In genomic region chr6:144935181-144935580, GRCh38 we compare ENCODE assay signal across 32 cellular contexts.
"Had no signal": no experiment of that assay in that cellular context is flagged by ENCODE, and none has a peak within 500 bp of the region (broad histone marks: within the 10 kb centered on the region; RNA-seq: fewer than 3 reads in every experiment).

No MANE protein-coding gene starts in this region.

- H3K27ac Mint-ChIP-seq: activated B cell treated with CpG ODN at 0.5 μM for 24 hours; activated CD4-positive, alpha-beta memory T cell treated with anti-CD3 and anti-CD28 coated beads for 36 hours; activated CD4-positive, alpha-beta T cell treated with anti-CD3 and anti-CD28 coated beads, Interleukin-2, amount 10 ng/mL, durations not matched to agents 24 days and 14 days; activated CD8-positive, alpha-beta memory T cell treated with anti-CD3 and anti-CD28 coated beads, Interleukin-2, amount 10 ng/mL, durations not matched to agents 7 days and 5 days; activated CD8-positive, alpha-beta T cell treated with anti-CD3 and anti-CD28 coated beads, Interleukin-2, amount 10 ng/mL, durations not matched to agents 7 days and 5 days; activated naive CD4-positive, alpha-beta T cell treated with anti-CD3 and anti-CD28 coated beads for 36 hours; activated naive CD4-positive, alpha-beta T cell treated with anti-CD3 and anti-CD28 coated beads, Interleukin-2, amount 50 U/mL, for 24 hours; activated naive CD8-positive, alpha-beta T cell treated with anti-CD3 and anti-CD28 coated beads for 36 hours; activated naive CD8-positive, alpha-beta T cell treated with anti-CD3 and anti-CD28 coated beads, Interleukin-2, amount 50 U/mL, for 24 hours; activated T-helper 1 cell treated with anti-CD3 and anti-CD28 coated beads, Interleukin-12 subunit alpha, Interleukin-12 subunit beta, Interleukin-2, Interleukin-4 antibody, amounts not matched to agents 30 ng/mL and 10 ng/mL and 1 ng/mL, durations not matched to agents 14 hours and 24 hours and 36 hours; activated T-helper 2 cell treated with anti-CD3 and anti-CD28 coated beads, Interferon-gamma antibody, Interleukin-2, Interleukin-4, amounts not matched to agents 10 μg/mL and 5 μg/mL and 100 μg/mL, durations not matched to agents 14 hours and 24 hours and 36 hours; T-cell; T-helper 1 cell treated with Interleukin-12 subunit alpha and Interleukin-12 subunit beta and Interleukin-4 antibody, amounts not matched to agents 30 μg/mL and 1 μg/mL, for 36 hours had no signal

- H3K9me3 ChIP-seq: adrenal gland, body of pancreas, esophagus squamous epithelium had no signal

- H3K27me3 Mint-ChIP-seq: activated CD4-positive, alpha-beta memory T cell treated with anti-CD3 and anti-CD28 coated beads for 36 hours; activated naive CD8-positive, alpha-beta T cell treated with anti-CD3 and anti-CD28 coated beads for 36 hours had no signal

- ATAC-seq: activated CD4-positive, CD25-positive, alpha-beta regulatory T cell treated with anti-CD3 and anti-CD28 coated beads, Interleukin-2, amount 50 U/mL, for 24 hours; activated CD8-positive, alpha-beta memory T cell treated with anti-CD3 and anti-CD28 coated beads, Interleukin-2, amount 10 ng/mL, durations not matched to agents 7 days and 5 days; activated CD8-positive, alpha-beta T cell treated with anti-CD3 and anti-CD28 coated beads, Interleukin-2, amount 10 ng/mL, durations not matched to agents 7 days and 5 days; activated naive CD8-positive, alpha-beta T cell treated with anti-CD3 and anti-CD28 coated beads, Interleukin-2, amount 50 U/mL, for 24 hours; body of pancreas; T-cell had no signal

- H3K9me3 Mint-ChIP-seq: activated CD4-positive, alpha-beta T cell treated with anti-CD3 and anti-CD28 coated beads, Interleukin-2, amount 10 ng/mL, durations not matched to agents 24 days and 14 days had no signal

- FAIRE-seq: colon had no signal

- H3K27me3 ChIP-seq: adrenal gland, body of pancreas, esophagus squamous epithelium had no signal

- H3K4me1 ChIP-seq: adrenal gland, body of pancreas had no signal

- H3K36me3 Mint-ChIP-seq: activated CD4-positive, alpha-beta memory T cell treated with anti-CD3 and anti-CD28 coated beads for 36 hours; activated naive CD8-positive, alpha-beta T cell treated with anti-CD3 and anti-CD28 coated beads for 36 hours had no signal

- DNase-seq: activated B cell treated with CpG ODN at 0.5 μM for 24 hours; activated CD4-positive, alpha-beta memory T cell treated with anti-CD3 and anti-CD28 coated beads for 36 hours; activated CD4-positive, alpha-beta T cell treated with anti-CD3 and anti-CD28 coated beads, Interleukin-2, amount 10 ng/mL, durations not matched to agents 24 days and 14 days; activated CD8-positive, alpha-beta memory T cell treated with anti-CD3 and anti-CD28 coated beads, Interleukin-2, amount 10 ng/mL, durations not matched to agents 7 days and 5 days; activated CD8-positive, alpha-beta memory T cell treated with anti-CD3 and anti-CD28 coated beads, Interleukin-2, amount 50 U/mL, for 4 hours; activated CD8-positive, alpha-beta T cell treated with anti-CD3 and anti-CD28 coated beads, Interleukin-2, amount 10 ng/mL, durations not matched to agents 7 days and 5 days; activated effector memory CD4-positive, alpha-beta T cell treated with anti-CD3 and anti-CD28 coated beads, Interleukin-2, amount 50 U/mL, for 16 hours; activated naive CD4-positive, alpha-beta T cell treated with anti-CD3 and anti-CD28 coated beads for 36 hours; activated naive CD8-positive, alpha-beta T cell treated with anti-CD3 and anti-CD28 coated beads for 36 hours; activated naive CD8-positive, alpha-beta T cell treated with anti-CD3 and anti-CD28 coated beads, Interleukin-2, amount 50 U/mL, for 24 hours; activated T-cell treated with anti-CD3 and anti-CD28 coated beads, Interleukin-2, amount 50 U/mL, for 1 hour; activated T-cell treated with anti-CD3 and anti-CD28 coated beads, Interleukin-2, amount 50 U/mL, for 48 hours; adrenal gland; amygdala; aorta; body of pancreas; caudate nucleus; cortex of kidney; effector CD8-positive, alpha-beta T cell; esophagus squamous epithelium; foreskin melanocyte; head of caudate nucleus; T-cell; T1000; WERI-Rb-1 had no signal

- H3K36me3 ChIP-seq: adrenal gland, esophagus squamous epithelium, WERI-Rb-1 had no signal

- H3K4me3 ChIP-seq: adrenal gland, body of pancreas, esophagus squamous epithelium had no signal

- H3K4me1 Mint-ChIP-seq: activated B cell treated with CpG ODN at 0.5 μM for 24 hours; activated naive CD4-positive, alpha-beta T cell treated with anti-CD3 and anti-CD28 coated beads, Interleukin-2, amount 50 U/mL, for 24 hours; activated naive CD8-positive, alpha-beta T cell treated with anti-CD3 and anti-CD28 coated beads, Interleukin-2, amount 50 U/mL, for 24 hours; T-cell had no signal

- H3K27ac ChIP-seq: adrenal gland, body of pancreas, epithelial cell of prostate, esophagus squamous epithelium, WERI-Rb-1 had no signal

- H3K4me3 Mint-ChIP-seq: activated B cell treated with CpG ODN at 0.5 μM for 24 hours; activated CD4-positive, alpha-beta memory T cell treated with anti-CD3 and anti-CD28 coated beads for 36 hours; activated CD4-positive, alpha-beta T cell treated with anti-CD3 and anti-CD28 coated beads, Interleukin-2, amount 10 ng/mL, durations not matched to agents 24 days and 14 days; activated CD8-positive, alpha-beta memory T cell treated with anti-CD3 and anti-CD28 coated beads, Interleukin-2, amount 10 ng/mL, durations not matched to agents 7 days and 5 days; activated CD8-positive, alpha-beta T cell treated with anti-CD3 and anti-CD28 coated beads, Interleukin-2, amount 10 ng/mL, durations not matched to agents 7 days and 5 days; activated naive CD4-positive, alpha-beta T cell treated with anti-CD3 and anti-CD28 coated beads for 36 hours; activated naive CD4-positive, alpha-beta T cell treated with anti-CD3 and anti-CD28 coated beads, Interleukin-2, amount 50 U/mL, for 24 hours; activated naive CD8-positive, alpha-beta T cell treated with anti-CD3 and anti-CD28 coated beads for 36 hours; activated naive CD8-positive, alpha-beta T cell treated with anti-CD3 and anti-CD28 coated beads, Interleukin-2, amount 50 U/mL, for 24 hours; activated T-helper 1 cell treated with anti-CD3 and anti-CD28 coated beads, Interleukin-12 subunit alpha, Interleukin-12 subunit beta, Interleukin-2, Interleukin-4 antibody, amounts not matched to agents 30 ng/mL and 10 ng/mL and 1 ng/mL, durations not matched to agents 14 hours and 24 hours and 36 hours; T-cell; T-helper 1 cell treated with Interleukin-12 subunit alpha and Interleukin-12 subunit beta and Interleukin-4 antibody, amounts not matched to agents 30 μg/mL and 1 μg/mL, for 36 hours had no signal
